ENCODE assay signal across 1 cellular context in genomic region chr11:85825590-85825989, GRCh38.
TF ChIP-seq lines count a peak whose summit lies in the region.

No MANE protein-coding gene starts in this region.

TF ChIP-seq in HCT116, 20 proteins besides CTCF, POLR2A, EP300 and RAD21:
- TF ChIP-seq CBX3 (IDR thresholded peaks at IDR 0.05; ENCODE audit: low read depth), result no peak
- TF ChIP-seq JUND (IDR thresholded peaks at IDR 0.05), result no peak
- TF ChIP-seq ZFX (IDR thresholded peaks at IDR 0.05), result no peak
- TF ChIP-seq ZNF274 (IDR thresholded peaks at IDR 0.05; ENCODE audit: low read depth, low read length), result no peak
- no peak for TF ChIP-seq ATF3 (IDR thresholded peaks at IDR 0.05)
- TF ChIP-seq SIN3A (IDR thresholded peaks at IDR 0.05; ENCODE audit: low read depth), result no peak
- TF ChIP-seq SRF (IDR thresholded peaks at IDR 0.05; ENCODE audit: low read depth), result no peak
- TF ChIP-seq POLR2AphosphoS5 (IDR thresholded peaks at IDR 0.05; ENCODE audit: low read depth, low read length), result no peak
- TF ChIP-seq SP1 (IDR thresholded peaks at IDR 0.05; ENCODE audit: low read depth), result no peak
- TF ChIP-seq TCF7L2 (IDR thresholded peaks at IDR 0.05; ENCODE audit: borderline replicate concordance, extremely low read depth, insufficient read depth, insufficient read length), result no peak
- TF ChIP-seq REST (IDR thresholded peaks at IDR 0.05; ENCODE audit: low read depth), result no peak
- no peak for TF ChIP-seq ELF1 (IDR thresholded peaks at IDR 0.05; ENCODE audit: borderline replicate concordance, low read depth)
- TF ChIP-seq MAX (IDR thresholded peaks at IDR 0.05), result no peak
- no peak for TF ChIP-seq EGR1 (IDR thresholded peaks at IDR 0.05; ENCODE audit: low read depth)
- no peak for TF ChIP-seq EZH2 (IDR thresholded peaks at IDR 0.05)
- no peak for TF ChIP-seq CEBPB (IDR thresholded peaks at IDR 0.05; ENCODE audit: low read depth)
- TF ChIP-seq EZH2phosphoT487 (IDR thresholded peaks at IDR 0.05; ENCODE audit: borderline replicate concordance), result no peak
- no peak for TF ChIP-seq ZBTB33 (IDR thresholded peaks at IDR 0.05; ENCODE audit: extremely low read depth, insufficient replicate concordance, low read length)
- no peak for TF ChIP-seq FOSL1 (IDR thresholded peaks at IDR 0.05; ENCODE audit: low read depth)
- no peak for TF ChIP-seq YY1 (IDR thresholded peaks at IDR 0.05; ENCODE audit: extremely low read depth, insufficient replicate concordance, low read depth, low read length)
